1 cellular context compared by ENCODE assay signal in genomic region chr16:14475370-14476139, GRCh38.
TF ChIP-seq lines count a peak whose summit lies in the region.

No MANE protein-coding gene starts in this region.

TF ChIP-seq in HepG2, 621 proteins besides CTCF, POLR2A, EP300 and RAD21 (continued from another document and continues in another):
- no peak for TF ChIP-seq CEBPZ (IDR thresholded peaks at IDR 0.05; ENCODE audit: low read length)
- TF ChIP-seq ZNF609 (CRISPR knock-in tag; IDR thresholded peaks at IDR 0.05; ENCODE audit: borderline replicate concordance), result no peak
- no peak; the same call in 1 of the 2 replicates for TF ChIP-seq ZFP90 (CRISPR knock-in tag; IDR thresholded peaks at IDR 0.05; ENCODE audit: borderline replicate concordance)
- TF ChIP-seq ZNF660 (CRISPR knock-in tag; IDR thresholded peaks at IDR 0.05; ENCODE audit: borderline replicate concordance, low read depth), result no peak
- TF ChIP-seq CBX1 (IDR thresholded peaks at IDR 0.05; ENCODE audit: low read depth), result no peak
- no peak for TF ChIP-seq SRSF4 (IDR thresholded peaks at IDR 0.05; ENCODE audit: low read depth, low read length, poor library complexity, severe bottlenecking)
- 0 out of 2 replicates have a peak, but pooled peaks have one; percentile 29 for TF ChIP-seq JUND (CRISPR knock-in tag; IDR thresholded peaks at IDR 0.05)
- no peak for TF ChIP-seq ZNF225 (CRISPR knock-in tag; IDR thresholded peaks at IDR 0.05)
- no peak for TF ChIP-seq RFXAP (CRISPR knock-in tag; IDR thresholded peaks at IDR 0.05; ENCODE audit: borderline replicate concordance)
- TF ChIP-seq FOXO4 (CRISPR knock-in tag; conservative IDR thresholded peaks at IDR 0.05), result no peak
- no peak for TF ChIP-seq ZFP36 (IDR thresholded peaks at IDR 0.05; ENCODE audit: borderline replicate concordance, low read depth, low read length, partially characterized antibody)
- TF ChIP-seq SAP130 (CRISPR knock-in tag; IDR thresholded peaks at IDR 0.05; ENCODE audit: low read depth), result peak; percentile 95
- peak; percentile 83 for TF ChIP-seq GATAD2A (CRISPR knock-in tag; IDR thresholded peaks at IDR 0.05)
- TF ChIP-seq ZBTB42 (CRISPR knock-in tag; IDR thresholded peaks at IDR 0.05), result no peak
- TF ChIP-seq ZNF414 (CRISPR knock-in tag; IDR thresholded peaks at IDR 0.05), result peak; percentile 64; the same call in 1 of the 2 replicates
- TF ChIP-seq CENPT (CRISPR knock-in tag; IDR thresholded peaks at IDR 0.05; ENCODE audit: low read depth), result no peak
- no peak for TF ChIP-seq EED (CRISPR knock-in tag; IDR thresholded peaks at IDR 0.05)
- TF ChIP-seq FUBP1 (CRISPR knock-in tag; IDR thresholded peaks at IDR 0.05; ENCODE audit: borderline replicate concordance), result no peak
- TF ChIP-seq RFXANK (CRISPR knock-in tag; IDR thresholded peaks at IDR 0.05), result no peak
- TF ChIP-seq KIAA2018 (CRISPR knock-in tag; IDR thresholded peaks at IDR 0.05; ENCODE audit: borderline replicate concordance), result no peak
- TF ChIP-seq ARID2 (CRISPR knock-in tag; IDR thresholded peaks at IDR 0.05; ENCODE audit: borderline replicate concordance), result peak; percentile 38; the same call in 1 of the 2 replicates
- no peak for TF ChIP-seq MLLT10 (CRISPR knock-in tag; IDR thresholded peaks at IDR 0.05)
- no peak for TF ChIP-seq HINFP (CRISPR knock-in tag; IDR thresholded peaks at IDR 0.05; ENCODE audit: low read depth)
- no peak for TF ChIP-seq GZF1 (CRISPR knock-in tag; IDR thresholded peaks at IDR 0.05)
- no peak; the same call in 1 of the 2 replicates for TF ChIP-seq PPARG (CRISPR knock-in tag; conservative IDR thresholded peaks at IDR 0.05)
- no peak for TF ChIP-seq ZNF512B (CRISPR knock-in tag; IDR thresholded peaks at IDR 0.05; ENCODE audit: borderline replicate concordance)
- no peak for TF ChIP-seq MZF1 (CRISPR knock-in tag; IDR thresholded peaks at IDR 0.05; ENCODE audit: borderline replicate concordance)
- no peak for TF ChIP-seq ZFP36L1 (CRISPR knock-in tag; IDR thresholded peaks at IDR 0.05)
- TF ChIP-seq ZNF337 (CRISPR knock-in tag; IDR thresholded peaks at IDR 0.05; ENCODE audit: borderline replicate concordance, low read depth), result peak; percentile 85; the same call in 1 of the 2 replicates
